ENCODE assay signal across 10 cellular contexts in the genomic region with DNA sequence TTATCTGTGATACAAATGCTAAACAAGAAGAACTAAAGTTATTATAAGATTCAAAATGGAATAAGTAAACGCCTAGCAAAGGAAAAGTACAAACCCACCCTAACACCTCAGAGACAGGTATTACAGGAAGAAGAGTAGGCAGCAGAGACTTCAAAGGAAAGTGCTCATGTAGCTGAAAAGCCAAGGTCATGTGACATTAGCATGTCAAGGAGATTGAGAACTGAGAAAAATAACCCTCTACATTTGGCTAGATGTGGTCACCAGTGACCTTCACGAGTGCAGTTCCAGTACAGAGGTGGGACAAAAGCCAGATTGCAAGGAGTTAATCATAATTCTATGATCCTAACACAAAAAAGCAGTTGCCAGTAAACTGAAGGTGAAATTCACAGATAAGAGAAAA.
DNase-seq lines count a peak whose midpoint lies in the region; ATAC-seq, FAIRE-seq and TF ChIP-seq lines count a peak whose summit lies in the region.
"Had no signal": no experiment of that assay in that cellular context is flagged by ENCODE, and none has a peak within 500 bp of the region (broad histone marks: within the 10 kb centered on the region; RNA-seq: fewer than 3 reads in every experiment).

No MANE protein-coding gene starts in this region.

- H3K36me3 Mint-ChIP-seq in endothelial cell (ENCODE audit: low read depth, unreplicated experiment) (peaks cover 4% of the 10 kb centered on the region), progenitor cell of endocrine pancreas (ENCODE audit: insufficient read depth) (no peaks in the 10 kb centered on the region)
- H3K36me3 Mint-ChIP-seq: activated naive CD4-positive, alpha-beta T cell treated with anti-CD3 and anti-CD28 coated beads, Interleukin-2, amount 10 ng/mL, durations not matched to agents 7 days and 5 days had no signal

- H3K4me1 Mint-ChIP-seq in endothelial cell (ENCODE audit: unreplicated experiment) (peaks cover 9% of the 10 kb centered on the region), progenitor cell of endocrine pancreas (ENCODE audit: low read depth) (peaks cover 2% of the 10 kb centered on the region)

- DNase-seq in endothelial cell (ENCODE audit: low spot score) (no peak), cardiac septum (ENCODE audit: low spot score) (no peak), progenitor cell of endocrine pancreas (ENCODE audit: low spot score, unreplicated experiment) (no peak), HTR-8/SVneo (ENCODE audit: insufficient read length, low spot score) (no peak)
- DNase-seq: activated naive CD4-positive, alpha-beta T cell treated with anti-CD3 and anti-CD28 coated beads, Interleukin-2, amount 10 ng/mL, durations not matched to agents 7 days and 5 days; KBM-7 had no signal

- no peak for FAIRE-seq in HTR-8/SVneo (lab: Jason Lieb, UNC)

- H3K9me3 Mint-ChIP-seq in endothelial cell (ENCODE audit: unreplicated experiment) (no peaks in the 10 kb centered on the region), progenitor cell of endocrine pancreas (ENCODE audit: low read depth) (no peaks in the 10 kb centered on the region)

- H3K4me3 Mint-ChIP-seq in endothelial cell (ENCODE audit: unreplicated experiment): no peak overlapping the region
- no peak overlapping the region for H3K4me3 Mint-ChIP-seq in progenitor cell of endocrine pancreas (ENCODE audit: low read depth)
- H3K4me3 Mint-ChIP-seq: activated naive CD4-positive, alpha-beta T cell treated with anti-CD3 and anti-CD28 coated beads, Interleukin-2, amount 10 ng/mL, durations not matched to agents 7 days and 5 days had no signal

- H3K27me3 Mint-ChIP-seq in endothelial cell (ENCODE audit: unreplicated experiment) (no peaks in the 10 kb centered on the region), progenitor cell of endocrine pancreas (no peaks in the 10 kb centered on the region)
- H3K27me3 Mint-ChIP-seq: activated naive CD4-positive, alpha-beta T cell treated with anti-CD3 and anti-CD28 coated beads, Interleukin-2, amount 10 ng/mL, durations not matched to agents 7 days and 5 days had no signal

- TF ChIP-seq CTCF in endothelial cell (IDR thresholded peaks at IDR 0.05; ENCODE audit: unreplicated experiment) (no peak), progenitor cell of endocrine pancreas (IDR thresholded peaks at IDR 0.05; ENCODE audit: unreplicated experiment) (no peak)

- H3K27ac Mint-ChIP-seq in endothelial cell (ENCODE audit: unreplicated experiment) (peak overlapping the region; percentile 0), progenitor cell of endocrine pancreas (no peak overlapping the region)

- ATAC-seq in GM18868 (IDR thresholded peaks at IDR 0.05; ENCODE audit: unreplicated experiment) (peak; percentile 82), GM21529 (IDR thresholded peaks at IDR 0.05; ENCODE audit: unreplicated experiment) (peak; percentile 95), HG03354 (IDR thresholded peaks at IDR 0.05; ENCODE audit: poor library complexity, severe bottlenecking, unreplicated experiment) (peak; percentile 93), HG02970 (IDR thresholded peaks at IDR 0.05; ENCODE audit: low FRiP score, unreplicated experiment) (no peak)

- intact Hi-C loops in cardiac septum (cut with DNase I): loop anchor here (5.0 kb wide), 1 partner anchor 70 kb away; no protein-coding TSS in a partner anchor
